ENCODE assay signal across 7 cellular contexts in genomic region chr16:5034167-5034523, GRCh38. TPM values are rescaled to one million over a fixed set of nuclear protein-coding genes. Genes with fewer than 3 reads are reported as not detected.
DNase-seq lines count a peak whose midpoint lies in the region; ATAC-seq, FAIRE-seq and TF ChIP-seq lines count a peak whose summit lies in the region.

No MANE protein-coding gene starts in this region.

- H3K4me2 ChIP-seq in keratinocyte (ENCODE audit: control insufficient read depth, extremely low read depth, insufficient read depth, low read depth, low read length): peak overlapping the region; percentile 99

- DNase-seq in keratinocyte (ENCODE audit: low read depth, low spot score): no peak
- DNase-seq in ureter (ENCODE audit: low spot score): no peak
- no peak for DNase-seq in nucleus accumbens (lab: John Stamatoyannopoulos, UW)

- no peaks in the 10 kb centered on the region for H4K20me1 ChIP-seq in keratinocyte (ENCODE audit: control insufficient read depth, extremely low read depth, insufficient read depth, low read length)

- H3K36me3 ChIP-seq in HUES6 (ENCODE audit: control insufficient read depth, insufficient read depth, low read length) (no peaks in the 10 kb centered on the region), keratinocyte (ENCODE audit: control insufficient read depth in 2 of 2, extremely low read depth in 1 of 2, insufficient read depth in 2 of 2, low read length in 2 of 2) (no peaks in the 10 kb centered on the region), subcutaneous abdominal adipose tissue (ENCODE audit: control insufficient read depth in 5 of 5, insufficient read depth in 5 of 5, low read length in 5 of 5) (peaks cover 0 to 14% (median 7%) of the 10 kb centered on the region in 5 donors)

- H3K27me3 ChIP-seq in HUES6 (ENCODE audit: control insufficient read depth, insufficient read depth, low read length) (peaks cover 9% of the 10 kb centered on the region), keratinocyte (ENCODE audit: control insufficient read depth, extremely low read depth, insufficient read depth, low read length) (no peaks in the 10 kb centered on the region), subcutaneous abdominal adipose tissue (ENCODE audit: control insufficient read depth in 5 of 5, insufficient read depth in 4 of 5, low read length in 5 of 5) (no peaks in the 10 kb centered on the region)

- H3K4me3 Mint-ChIP-seq in activated naive CD8-positive, alpha-beta T cell: peak overlapping the region; percentile 87

- H3K4me3 ChIP-seq in HUES6 (ENCODE audit: low read depth, low read length) (peak overlapping the region; percentile 96), keratinocyte (ENCODE audit: control insufficient read depth in 2 of 3, extremely low read depth in 1 of 3, insufficient read depth in 2 of 3, low read depth in 1 of 3, low read length in 3 of 3) (peak overlapping the region; percentile 78 to 88 (median 87)), subcutaneous abdominal adipose tissue (ENCODE audit: low read depth in 1 of 5, low read length in 5 of 5) (peak overlapping the region; percentile 61 to 91 (median 90))

- H3K4me1 ChIP-seq in HUES6 (ENCODE audit: control insufficient read depth, insufficient read depth, low read length) (peaks cover 20% of the 10 kb centered on the region), keratinocyte (ENCODE audit: control insufficient read depth, extremely low read depth, insufficient read depth, low read length) (peaks cover 21% of the 10 kb centered on the region), subcutaneous abdominal adipose tissue (ENCODE audit: control insufficient read depth in 5 of 5, insufficient read depth in 5 of 5, low read length in 5 of 5) (peaks cover 2 to 27% (median 18%) of the 10 kb centered on the region in 5 donors)

- no peaks in the 10 kb centered on the region for H3K27me3 Mint-ChIP-seq in activated naive CD8-positive, alpha-beta T cell

- no peak for TF ChIP-seq CTCF in keratinocyte (optimal IDR thresholded peaks at IDR 0.05 in 1 of 3, IDR thresholded peaks at IDR 0.05 in 1 of 3, conservative IDR thresholded peaks at IDR 0.05 in 1 of 3; ENCODE audit: extremely low read depth in 1 of 3, insufficient read depth in 2 of 3, low read length in 3 of 3)

- peak overlapping the region; percentile 96 for H2AFZ ChIP-seq in keratinocyte (ENCODE audit: control insufficient read depth, low read length)

- H3K27ac Mint-ChIP-seq in activated naive CD8-positive, alpha-beta T cell: peak overlapping the region; percentile 87

- H3K9me3 Mint-ChIP-seq in activated naive CD8-positive, alpha-beta T cell (ENCODE audit: low read depth): no peaks in the 10 kb centered on the region

- dilution Hi-C loops in keratinocyte (cut with MboI; ENCODE audit: extremely low pct_ligation_motif_present, low sequenced_read_pairs): no loop called here

- H3K9me3 ChIP-seq in HUES6 (ENCODE audit: control insufficient read depth, insufficient read depth, low read depth, low read length): no peaks in the 10 kb centered on the region
- no peaks in the 10 kb centered on the region for H3K9me3 ChIP-seq in keratinocyte (ENCODE audit: control insufficient read depth, low read depth, low read length)
- no peaks in the 10 kb centered on the region for H3K9me3 ChIP-seq in subcutaneous abdominal adipose tissue (ENCODE audit: control insufficient read depth in 5 of 5, low read length in 5 of 5)

- no peaks in the 10 kb centered on the region for H3K9me1 ChIP-seq in keratinocyte (ENCODE audit: control insufficient read depth, extremely low read depth, insufficient read depth, low read length)

- FAIRE-seq in keratinocyte (lab: Jason Lieb, UNC): no peak

- H3K9ac ChIP-seq in HUES6 (ENCODE audit: low read length) (peak overlapping the region; percentile 27), keratinocyte (ENCODE audit: control insufficient read depth, extremely low read depth, insufficient read depth, low read length) (peak overlapping the region; percentile 82), subcutaneous abdominal adipose tissue (ENCODE audit: low read length in 5 of 5) (peak overlapping the region; percentile 0 to 87 (median 70))

- ATAC-seq in GM19455 (IDR thresholded peaks at IDR 0.05; ENCODE audit: unreplicated experiment): no peak

- peaks cover 19% of the 10 kb centered on the region for H3K4me1 Mint-ChIP-seq in activated naive CD8-positive, alpha-beta T cell (ENCODE audit: low read depth)

- no peak overlapping the region for H3K27ac ChIP-seq in HUES6 (ENCODE audit: low read depth, low read length)
- peak overlapping the region; percentile 62 for H3K27ac ChIP-seq in keratinocyte (ENCODE audit: control insufficient read depth, insufficient read depth, low read length)
- peak overlapping the region; percentile 50 for H3K27ac ChIP-seq in subcutaneous abdominal adipose tissue (ENCODE audit: low read depth, low read length)

- H3K79me2 ChIP-seq in keratinocyte (ENCODE audit: control insufficient read depth, insufficient read depth, low read length): no peaks in the 10 kb centered on the region

- H3K36me3 Mint-ChIP-seq in activated naive CD8-positive, alpha-beta T cell: no peaks in the 10 kb centered on the region

RNA-seq across cellular contexts. Expression of gene NAGPA, which starts 0.4 kb away (rescaled TPM):
- polyA plus RNA-seq in keratinocyte: 5.0 to 7.3 TPM (median 7.2 TPM) in 3 replicates
- 4.5 TPM for polyA plus RNA-seq in keratinocyte (2011; ENCODE audit: low read depth)
- polyA plus RNA-seq in keratinocyte (2011; cell fraction: cytosol; rRNA removed): 3.1 and 6.6 TPM in 2 replicates
- 16.0 and 20.1 TPM in 2 replicates for polyA plus RNA-seq in keratinocyte (2011; cell fraction: nucleus; rRNA removed)
- 5.4 and 7.4 TPM in 2 replicates for polyA plus RNA-seq in keratinocyte (2012; ENCODE audit: low replicate concordance)
- polyA minus RNA-seq in keratinocyte: 3.8 to 8.0 TPM (median 5.9 TPM) in 3 replicates
- polyA minus RNA-seq in keratinocyte (2011; cell fraction: cytosol; rRNA and poly(A)+ RNA removed): 12.1 TPM
- polyA minus RNA-seq in keratinocyte (2011; cell fraction: nucleus; rRNA and poly(A)+ RNA removed): 13.6 and 16.0 TPM in 2 replicates
- 9.0 TPM for total RNA-seq in ureter

RNA-seq across cellular contexts. Expression of gene C16orf89, which starts 31.6 kb away (rescaled TPM):
- polyA plus RNA-seq in keratinocyte: not detected in 3 replicates
- not detected for polyA plus RNA-seq in keratinocyte (2011; ENCODE audit: low read depth)
- not detected in 2 replicates for polyA plus RNA-seq in keratinocyte (2011; cell fraction: cytosol; rRNA removed)
- not detected in 2 replicates for polyA plus RNA-seq in keratinocyte (2011; cell fraction: nucleus; rRNA removed)
- not detected in 2 replicates for polyA plus RNA-seq in keratinocyte (2012; ENCODE audit: low replicate concordance)
- polyA minus RNA-seq in keratinocyte: not detected in 3 replicates
- polyA minus RNA-seq in keratinocyte (2011; cell fraction: cytosol; rRNA and poly(A)+ RNA removed): not detected
- not detected in 2 replicates for polyA minus RNA-seq in keratinocyte (2011; cell fraction: nucleus; rRNA and poly(A)+ RNA removed)
- 10.0 TPM for total RNA-seq in ureter

RNA-seq across cellular contexts. Expression of gene ALG1, which starts 37.5 kb away (rescaled TPM):
- polyA plus RNA-seq in keratinocyte: 25.8 to 30.1 TPM (median 26.6 TPM) in 3 replicates
- polyA plus RNA-seq in keratinocyte (2011; ENCODE audit: low read depth): 5.8 TPM
- 13.5 TPM in 2 replicates for polyA plus RNA-seq in keratinocyte (2011; cell fraction: cytosol; rRNA removed)
- polyA plus RNA-seq in keratinocyte (2011; cell fraction: nucleus; rRNA removed): 44.7 and 47.8 TPM in 2 replicates
- 8.7 and 22.3 TPM in 2 replicates for polyA plus RNA-seq in keratinocyte (2012; ENCODE audit: low replicate concordance)
- polyA minus RNA-seq in keratinocyte: 39.3 to 53.4 TPM (median 44.2 TPM) in 3 replicates
- 19.6 TPM for polyA minus RNA-seq in keratinocyte (2011; cell fraction: cytosol; rRNA and poly(A)+ RNA removed)
- polyA minus RNA-seq in keratinocyte (2011; cell fraction: nucleus; rRNA and poly(A)+ RNA removed): 33.3 and 47.7 TPM in 2 replicates
- 27.0 TPM for total RNA-seq in ureter

Comparison
In these comparisons a context has a peak if more than half of its experiments do, and no peak if none do; other contexts are left out.
1. H3K9ac ChIP-seq: peak in every context shown above with its lines; median percentile 82 in keratinocyte; 70 in subcutaneous abdominal adipose tissue; 27 in HUES6.